23 cellular contexts compared by ENCODE assay signal in the genomic region with DNA sequence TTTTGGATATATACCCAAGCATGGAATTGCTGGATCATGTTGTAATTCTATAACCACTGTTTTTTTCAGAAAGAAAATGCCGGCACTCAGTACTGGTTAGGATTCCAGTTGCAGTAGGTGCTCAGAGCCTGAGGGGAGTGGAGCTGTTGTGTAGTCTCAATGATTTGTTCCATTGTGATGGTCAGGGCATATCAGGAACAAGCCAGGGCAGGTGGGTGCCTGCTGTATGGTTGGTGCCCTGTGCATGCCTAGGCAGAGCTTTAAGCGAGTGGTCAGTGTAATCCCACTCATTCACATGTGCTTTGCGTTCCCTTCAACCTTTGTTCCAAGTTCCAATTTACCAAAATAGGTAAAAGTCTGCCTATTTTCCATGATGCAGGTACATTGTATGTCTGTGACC.
DNase-seq lines count a peak whose midpoint lies in the region; ATAC-seq and TF ChIP-seq lines count a peak whose summit lies in the region.
"Had no signal": no experiment of that assay in that cellular context is flagged by ENCODE, and none has a peak within 500 bp of the region (broad histone marks: within the 10 kb centered on the region; RNA-seq: fewer than 3 reads in every experiment).

No MANE protein-coding gene starts in this region.

- H3K27me3 ChIP-seq in left ventricle myocardium inferior (ENCODE audit: low read depth) (no peaks in the 10 kb centered on the region), right atrium auricular region (no peaks in the 10 kb centered on the region), neuronal stem cell (ENCODE audit: control insufficient read depth in 3 of 3, insufficient read depth in 3 of 3, low read depth in 1 of 3, low read length in 3 of 3) (no peaks in the 10 kb centered on the region)
- H3K27me3 ChIP-seq: BE2C, Peyer's patch had no signal

- H3K14ac ChIP-seq in neuronal stem cell (ENCODE audit: low read length) = no peak overlapping the region

- ATAC-seq in left cardiac atrium (no peak), HG03565 (IDR thresholded peaks at IDR 0.05; ENCODE audit: unreplicated experiment) (no peak), GM19455 (IDR thresholded peaks at IDR 0.05; ENCODE audit: unreplicated experiment) (no peak)
- ATAC-seq: A549 had no signal

- H3K9ac ChIP-seq in neuronal stem cell (ENCODE audit: low read depth, low read length, poor library complexity) = no peak overlapping the region
- H3K9ac ChIP-seq: KMS-11 had no signal

- intact Hi-C loops in left ventricle myocardium inferior (cut with micrococcal nuclease) = no loop called here
- intact Hi-C loops in left cardiac atrium (cut with DNase I) = no loop called here

- H3K4me2 ChIP-seq in neuronal stem cell (ENCODE audit: insufficient read depth, low read length, poor library complexity, severe bottlenecking) = no peak overlapping the region
- H3K4me2 ChIP-seq: A549, KMS-11 had no signal

- H3K4me1 ChIP-seq in left ventricle myocardium inferior (peaks cover 81% of the 10 kb centered on the region), right atrium auricular region (peaks cover 0 to 29% of the 10 kb centered on the region in 2 donors), neuronal stem cell (ENCODE audit: control insufficient read depth in 2 of 2, insufficient read depth in 1 of 2, low read depth in 1 of 2, low read length in 2 of 2) (peaks cover 0 to 6% of the 10 kb centered on the region in 2 donors)
- H3K4me1 ChIP-seq: A549, BE2C, Peyer's patch had no signal

- H2BK15ac ChIP-seq in neuronal stem cell (ENCODE audit: low read length) = no peak overlapping the region

- no peak overlapping the region for H3K18ac ChIP-seq in neuronal stem cell (ENCODE audit: low read length)

- H3K9me3 ChIP-seq in left ventricle myocardium inferior (replicated peaks) (peaks cover 22% of the 10 kb centered on the region), right atrium auricular region (peaks cover 0 to 11% of the 10 kb centered on the region in 2 donors), neuronal stem cell (replicated peaks in 1 of 2; ENCODE audit: control insufficient read depth in 2 of 2, insufficient read depth in 1 of 2, low read depth in 1 of 2, low read length in 2 of 2) (peaks cover under 1 to 17% of the 10 kb centered on the region in 2 donors)
- H3K9me3 ChIP-seq: BE2C had no signal

- no peak overlapping the region for H2AFZ ChIP-seq in neuronal stem cell (ENCODE audit: low read length)

- no peak overlapping the region for H3K4me3 ChIP-seq in left ventricle myocardium inferior
- H3K4me3 ChIP-seq in epithelial cell of esophagus (ENCODE audit: low read length) = no peak overlapping the region
- H3K4me3 ChIP-seq in right atrium auricular region = no peak overlapping the region
- no peak overlapping the region for H3K4me3 ChIP-seq in neuronal stem cell (ENCODE audit: low read length in 2 of 2)
- H3K4me3 ChIP-seq: A549, Peyer's patch, SK-N-MC had no signal

- H3K23ac ChIP-seq in neuronal stem cell (ENCODE audit: low read depth, low read length, poor library complexity) = no peak overlapping the region

- H3K36me3 ChIP-seq in left ventricle myocardium inferior (no peaks in the 10 kb centered on the region), right atrium auricular region (no peaks in the 10 kb centered on the region), neuronal stem cell (replicated peaks in 1 of 2; ENCODE audit: control insufficient read depth in 2 of 2, insufficient read depth in 2 of 2, low read length in 2 of 2) (no peaks in the 10 kb centered on the region)
- H3K36me3 ChIP-seq: BE2C, Peyer's patch had no signal

- H2BK5ac ChIP-seq in neuronal stem cell (ENCODE audit: low read length) = no peak overlapping the region

- no peak overlapping the region for H3K4ac ChIP-seq in neuronal stem cell (ENCODE audit: low read length)

- TF ChIP-seq CTCF in left ventricle myocardium inferior (IDR thresholded peaks at IDR 0.05; ENCODE audit: borderline replicate concordance) = no peak
- TF ChIP-seq CTCF in epithelial cell of esophagus (IDR thresholded peaks at IDR 0.05; ENCODE audit: insufficient read depth, low read depth, low read length, missing control alignments) = peak; percentile 4
- TF ChIP-seq CTCF in right atrium auricular region (IDR thresholded peaks at IDR 0.05) = no peak

- H3K27ac ChIP-seq in left ventricle myocardium inferior (replicated peaks) (peak overlapping the region; percentile 90), right atrium auricular region (peak overlapping the region; percentile 65 to 77), neuronal stem cell (replicated peaks; ENCODE audit: low read length) (no peak overlapping the region)
- H3K27ac ChIP-seq: A549, KMS-11, Peyer's patch, SK-N-MC had no signal

- H4K91ac ChIP-seq in neuronal stem cell (ENCODE audit: low read depth, low read length, poor library complexity) = no peak overlapping the region

- WGBS in neuronal stem cell (ENCODE audit: extremely low coverage in 2 of 2, insufficient read length in 2 of 2, insufficient replicate concordance in 1 of 2), 2 donors = no CpG with 5 or more reads among the region's 3 CpGs

- H2BK12ac ChIP-seq in neuronal stem cell (ENCODE audit: low read length) = no peak overlapping the region

- no peak overlapping the region for H2AK5ac ChIP-seq in neuronal stem cell (ENCODE audit: low read depth, low read length)

- DNase-seq in left ventricle myocardium inferior (no peak), left cardiac atrium (no peak), epithelial cell of esophagus (ENCODE audit: low read depth) (peak; percentile 95), right atrium auricular region (ENCODE audit: low spot score) (no peak), neuronal stem cell (ENCODE audit: low spot score) (no peak)
- DNase-seq: BE2C, EL, GF-D8, GOT3, HCEC 1CT, IMR-90, MV-4-11, NCI-H1694, NCI-H2081, NCI-H2171, NCI-H526, Peyer's patch, SHP77 had no signal

- no peak overlapping the region for H2BK120ac ChIP-seq in neuronal stem cell (ENCODE audit: low read depth, low read length)

- no peak overlapping the region for H4K8ac ChIP-seq in neuronal stem cell (ENCODE audit: low read depth, low read length)

- H3K79me1 ChIP-seq in neuronal stem cell (ENCODE audit: low read depth, low read length) = no peaks in the 10 kb centered on the region
